In genomic region chr5:154190652-154191304, GRCh38 we compare ENCODE assay signal across 8 cellular contexts. TPM values are rescaled to one million over a fixed set of nuclear protein-coding genes. Genes with fewer than 3 reads are reported as not detected.
DNase-seq lines count a peak whose midpoint lies in the region; ATAC-seq and TF ChIP-seq lines count a peak whose summit lies in the region.

A gene with protein sequence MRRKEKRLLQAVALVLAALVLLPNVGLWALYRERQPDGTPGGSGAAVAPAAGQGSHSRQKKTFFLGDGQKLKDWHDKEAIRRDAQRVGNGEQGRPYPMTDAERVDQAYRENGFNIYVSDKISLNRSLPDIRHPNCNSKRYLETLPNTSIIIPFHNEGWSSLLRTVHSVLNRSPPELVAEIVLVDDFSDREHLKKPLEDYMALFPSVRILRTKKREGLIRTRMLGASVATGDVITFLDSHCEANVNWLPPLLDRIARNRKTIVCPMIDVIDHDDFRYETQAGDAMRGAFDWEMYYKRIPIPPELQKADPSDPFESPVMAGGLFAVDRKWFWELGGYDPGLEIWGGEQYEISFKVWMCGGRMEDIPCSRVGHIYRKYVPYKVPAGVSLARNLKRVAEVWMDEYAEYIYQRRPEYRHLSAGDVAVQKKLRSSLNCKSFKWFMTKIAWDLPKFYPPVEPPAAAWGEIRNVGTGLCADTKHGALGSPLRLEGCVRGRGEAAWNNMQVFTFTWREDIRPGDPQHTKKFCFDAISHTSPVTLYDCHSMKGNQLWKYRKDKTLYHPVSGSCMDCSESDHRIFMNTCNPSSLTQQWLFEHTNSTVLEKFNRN (plus strand): TSS chr5:154190733. CDS start chr5:154190867, 134 bp downstream.

- H3K27me3 Mint-ChIP-seq in activated T-helper 1 cell treated with anti-CD3 and anti-CD28 coated beads, Interleukin-12 subunit alpha, Interleukin-12 subunit beta, Interleukin-2, Interleukin-4 antibody, amounts not matched to agents 30 ng/mL and 10 ng/mL and 1 ng/mL, durations not matched to agents 14 hours and 24 hours and 36 hours (ENCODE audit: insufficient read depth): no peaks in the 10 kb centered on the region
- H3K27me3 Mint-ChIP-seq in naive thymus-derived CD8-positive, alpha-beta T cell: no peaks in the 10 kb centered on the region

- H3K4me3 Mint-ChIP-seq in activated T-helper 1 cell treated with anti-CD3 and anti-CD28 coated beads, Interleukin-12 subunit alpha, Interleukin-12 subunit beta, Interleukin-2, Interleukin-4 antibody, amounts not matched to agents 30 ng/mL and 10 ng/mL and 1 ng/mL, durations not matched to agents 14 hours and 24 hours and 36 hours: peak within 1 kb of the TSS; percentile 95
- peak within 1 kb of the TSS; percentile 85 to 96 (median 91) for H3K4me3 Mint-ChIP-seq in naive thymus-derived CD8-positive, alpha-beta T cell

- ATAC-seq in GM18517 (IDR thresholded peaks at IDR 0.05; ENCODE audit: unreplicated experiment) (peak; percentile 64), HG02938 (IDR thresholded peaks at IDR 0.05; ENCODE audit: unreplicated experiment) (peak; percentile 64)
- peak; percentile 70 to 74 for ATAC-seq in naive thymus-derived CD8-positive, alpha-beta T cell

- H3K9me3 ChIP-seq in BLaER1 treated with 17β-estradiol and CSF1 and Interleukin-3, amounts not matched to agents 10 nM and 100 nM (replicated peaks in 1 of 11): no peaks in the 10 kb centered on the region
- H3K9me3 ChIP-seq in tibial artery: no peaks in the 10 kb centered on the region

- DNase-seq in NCI-H748 (lab: John Stamatoyannopoulos, UW; ENCODE audit: unreplicated experiment) (peak; percentile 80), fibroblast of villous mesenchyme (ENCODE audit: low read depth) (peak; percentile 72), tibial artery (peak in 1 of 2 donors; percentile 75)
- DNase-seq in activated T-helper 1 cell treated with anti-CD3 and anti-CD28 coated beads, Interleukin-12 subunit alpha, Interleukin-12 subunit beta, Interleukin-2, Interleukin-4 antibody, amounts not matched to agents 30 ng/mL and 10 ng/mL and 1 ng/mL, durations not matched to agents 14 hours and 24 hours and 36 hours (ENCODE audit: low spot score): peak; percentile 62
- DNase-seq in naive thymus-derived CD8-positive, alpha-beta T cell: peak in 7 of 10 donors; percentile 58 to 79 (median 68)

- intact Hi-C loops in activated T-helper 1 cell treated with anti-CD3 and anti-CD28 coated beads, Interleukin-12 subunit alpha, Interleukin-12 subunit beta, Interleukin-2, Interleukin-4 antibody, amounts not matched to agents 30 ng/mL and 10 ng/mL and 1 ng/mL, durations not matched to agents 14 hours and 24 hours and 36 hours (cut with micrococcal nuclease): loop anchor here (1.0 to 10.0 kb wide), 8 partner anchors 8 to 754 kb away; partner anchors contain the start of genes LARP1, MRPL22 and SAP30L
- intact Hi-C loops in tibial artery (cut with DNase I; ENCODE audit: low total_unique reads): no loop called here

- H4K20me1 ChIP-seq in BLaER1 treated with 17β-estradiol and CSF1 and Interleukin-3, amounts not matched to agents 10 nM and 100 nM: peaks cover 0 to 48% (median 13%) of the 10 kb centered on the region in 11 experiments; a peak in 11 of 22 replicates

- peaks cover 10 to 16% (median 14%) of the 10 kb centered on the region in 11 experiments for H3K27me3 ChIP-seq in BLaER1 treated with 17β-estradiol and CSF1 and Interleukin-3, amounts not matched to agents 10 nM and 100 nM
- no peaks in the 10 kb centered on the region for H3K27me3 ChIP-seq in tibial artery

- no peak for TF ChIP-seq CTCF in fibroblast of villous mesenchyme (IDR thresholded peaks at IDR 0.05; ENCODE audit: insufficient read depth, low read depth, low read length)
- peak in 1 of 2 experiments; percentile 43 for TF ChIP-seq CTCF in tibial artery (IDR thresholded peaks at IDR 0.05)

- H3K36me3 Mint-ChIP-seq in activated T-helper 1 cell treated with anti-CD3 and anti-CD28 coated beads, Interleukin-12 subunit alpha, Interleukin-12 subunit beta, Interleukin-2, Interleukin-4 antibody, amounts not matched to agents 30 ng/mL and 10 ng/mL and 1 ng/mL, durations not matched to agents 14 hours and 24 hours and 36 hours (ENCODE audit: low read depth): peaks cover 25% of the 10 kb centered on the region
- peaks cover 0 to 9% (median 0%) of the 10 kb centered on the region in 3 donors for H3K36me3 Mint-ChIP-seq in naive thymus-derived CD8-positive, alpha-beta T cell

- H3K36me3 ChIP-seq in BLaER1 treated with 17β-estradiol and CSF1 and Interleukin-3, amounts not matched to agents 10 nM and 100 nM: peaks cover 0 to 18% (median 0%) of the 10 kb centered on the region in 11 experiments; a peak in 4 of 22 replicates
- no peaks in the 10 kb centered on the region for H3K36me3 ChIP-seq in tibial artery

- H3K4me3 ChIP-seq in BLaER1 treated with 17β-estradiol and CSF1 and Interleukin-3, amounts not matched to agents 10 nM and 100 nM: peak within 1 kb of the TSS; percentile 79 to 90 (median 87)
- H3K4me3 ChIP-seq in fibroblast of villous mesenchyme (ENCODE audit: low read depth, low read length) (peak within 1 kb of the TSS; percentile 87), tibial artery (peak within 1 kb of the TSS; percentile 78 to 86)

- peak within 1 kb of the TSS; percentile 90 to 98 (median 94) for H3K27ac ChIP-seq in BLaER1 treated with 17β-estradiol and CSF1 and Interleukin-3, amounts not matched to agents 10 nM and 100 nM
- peak within 1 kb of the TSS; percentile 70 to 73 for H3K27ac ChIP-seq in tibial artery

- H3K4me2 ChIP-seq in BLaER1 treated with 17β-estradiol and CSF1 and Interleukin-3, amounts not matched to agents 10 nM and 100 nM: peak within 1 kb of the TSS; percentile 80 to 97 (median 90)

- H3K4me1 ChIP-seq in BLaER1 treated with 17β-estradiol and CSF1 and Interleukin-3, amounts not matched to agents 10 nM and 100 nM: peaks cover 16 to 28% (median 22%) of the 10 kb centered on the region in 10 experiments
- H3K4me1 ChIP-seq in tibial artery: peaks cover 0 to 44% (median 30%) of the 10 kb centered on the region in 4 donors

- POLR2A ChIA-PET in naive thymus-derived CD8-positive, alpha-beta T cell (lab: Charles Lee): interaction anchor here (0.7 to 5.1 kb wide), 10 partner anchors 10 to 232 kb away, joined by 4 to 66 read pairs (median 8); partner anchors contain the start of genes FAM114A2 and MFAP3

- H3K9me3 Mint-ChIP-seq in activated T-helper 1 cell treated with anti-CD3 and anti-CD28 coated beads, Interleukin-12 subunit alpha, Interleukin-12 subunit beta, Interleukin-2, Interleukin-4 antibody, amounts not matched to agents 30 ng/mL and 10 ng/mL and 1 ng/mL, durations not matched to agents 14 hours and 24 hours and 36 hours: no peaks in the 10 kb centered on the region
- H3K9me3 Mint-ChIP-seq in naive thymus-derived CD8-positive, alpha-beta T cell: no peaks in the 10 kb centered on the region

- H3K27ac Mint-ChIP-seq in activated T-helper 1 cell treated with anti-CD3 and anti-CD28 coated beads, Interleukin-12 subunit alpha, Interleukin-12 subunit beta, Interleukin-2, Interleukin-4 antibody, amounts not matched to agents 30 ng/mL and 10 ng/mL and 1 ng/mL, durations not matched to agents 14 hours and 24 hours and 36 hours: peak within 1 kb of the TSS; percentile 92
- H3K27ac Mint-ChIP-seq in naive thymus-derived CD8-positive, alpha-beta T cell: peak within 1 kb of the TSS; percentile 85 to 96 (median 93)

- peak within 1 kb of the TSS; percentile 89 to 99 (median 94) for H3K9ac ChIP-seq in BLaER1 treated with 17β-estradiol and CSF1 and Interleukin-3, amounts not matched to agents 10 nM and 100 nM

- H3K4me1 Mint-ChIP-seq in activated T-helper 1 cell treated with anti-CD3 and anti-CD28 coated beads, Interleukin-12 subunit alpha, Interleukin-12 subunit beta, Interleukin-2, Interleukin-4 antibody, amounts not matched to agents 30 ng/mL and 10 ng/mL and 1 ng/mL, durations not matched to agents 14 hours and 24 hours and 36 hours (ENCODE audit: low read depth): peaks cover 61% of the 10 kb centered on the region
- H3K4me1 Mint-ChIP-seq in naive thymus-derived CD8-positive, alpha-beta T cell: peaks cover 25 to 57% (median 50%) of the 10 kb centered on the region in 4 donors

RNA-seq across cellular contexts. Expression of the gene that starts here (rescaled TPM):
- 51.1 and 55.6 TPM in 2 replicates for total RNA-seq in activated T-helper 1 cell treated with anti-CD3 and anti-CD28 coated beads, Interleukin-12 subunit alpha, Interleukin-12 subunit beta, Interleukin-2, Interleukin-4 antibody, amounts not matched to agents 30 ng/mL and 10 ng/mL and 1 ng/mL, durations not matched to agents 14 hours and 24 hours and 36 hours
- total RNA-seq in fibroblast of villous mesenchyme: 40.6 and 57.7 TPM in 2 replicates
- total RNA-seq in naive thymus-derived CD8-positive, alpha-beta T cell: 10 to 100 TPM; 46.7 to 51.1 TPM
- 10 to 100 TPM in 1 of 3 donors, 1 to 10 TPM in 2; 6.9 to 15.8 (median 9.1) TPM for polyA plus RNA-seq in naive thymus-derived CD8-positive, alpha-beta T cell
